20 cellular contexts compared by ENCODE assay signal in the genomic region with DNA sequence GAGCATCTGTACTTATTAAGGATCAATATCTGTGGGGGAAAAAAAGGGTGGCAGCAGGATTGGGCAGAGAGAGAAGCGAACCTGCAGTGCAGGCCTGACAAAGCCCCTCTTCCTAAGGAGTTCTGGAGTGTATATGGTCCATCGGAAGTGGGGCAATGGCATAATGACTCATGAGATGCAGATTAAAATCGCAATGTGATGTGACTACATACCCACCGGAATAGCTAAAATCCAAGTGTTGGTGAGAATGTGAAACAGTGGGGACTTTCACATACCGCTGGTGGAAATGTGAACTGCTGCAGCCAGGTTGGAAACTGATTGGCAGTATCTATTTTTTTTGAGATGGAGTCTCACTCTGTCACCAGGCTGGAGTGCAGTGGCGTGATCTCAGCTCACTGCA. TPM values are rescaled to one million over a fixed set of nuclear protein-coding genes. Genes with fewer than 3 reads are reported as not detected.
"Had no signal": no experiment of that assay in that cellular context is flagged by ENCODE, and none has a peak within 500 bp of the region (broad histone marks: within the 10 kb centered on the region; RNA-seq: fewer than 3 reads in every experiment).

No MANE protein-coding gene starts in this region.

- H3K4me1 ChIP-seq: Peyer's patch had no signal

- H3K9me3 ChIP-seq: Peyer's patch had no signal

- DNase-seq: activated CD4-positive, alpha-beta memory T cell treated with anti-CD3 and anti-CD28 coated beads for 36 hours; activated CD4-positive, alpha-beta T cell treated with anti-CD3 and anti-CD28 coated beads, Interleukin-2, amount 10 ng/mL, durations not matched to agents 7 days and 5 days; activated CD4-positive, CD25-positive, alpha-beta regulatory T cell; activated CD8-positive, alpha-beta memory T cell treated with anti-CD3 and anti-CD28 coated beads for 24 hours; activated effector memory CD4-positive, alpha-beta T cell treated with anti-CD3 and anti-CD28 coated beads, Interleukin-2, amount 50 U/mL, for 16 hours; activated naive CD4-positive, alpha-beta T cell treated with Interleukin-2 at 50 U/mL for 16 hours; activated naive CD8-positive, alpha-beta T cell treated with anti-CD3 and anti-CD28 coated beads, Interleukin-2, amount 50 U/mL, for 24 hours; activated T-cell treated with anti-CD3 and anti-CD28 coated beads, Interleukin-2, amount 50 U/mL, for 4 hours; brain microvascular endothelial cell; Karpas-422; NCI-H1105 treated with DMSO at 0.1 percent for 48 hours; NCI-H1436 treated with DMSO at 0.1 percent for 48 hours; NCI-H187; NCI-H2081; NCI-H510A treated with DMSO at 0.1 percent for 48 hours; Peyer's patch; SHP77 had no signal

- H3K4me3 ChIP-seq: cardiac muscle cell, Peyer's patch had no signal

- H3K36me3 ChIP-seq: brain microvascular endothelial cell, cardiac muscle cell, Peyer's patch had no signal

- ATAC-seq: activated naive CD4-positive, alpha-beta T cell treated with anti-CD3 and anti-CD28 coated beads, Interleukin-2, amount 50 U/mL, for 72 hours; activated naive CD8-positive, alpha-beta T cell treated with anti-CD3 and anti-CD28 coated beads, Interleukin-2, amount 50 U/mL, for 24 hours; activated T-cell treated with anti-CD3 and anti-CD28 coated beads, Interleukin-2, amount 50 U/mL, for 4 hours had no signal

- H3K27ac ChIP-seq: brain microvascular endothelial cell, cardiac muscle cell, Peyer's patch, VCaP had no signal

RNA-seq across cellular contexts. Expression of a gene that starts 43.4 kb away (rescaled TPM):
- polyA plus RNA-seq: cardiac muscle cell had no signal
